Comparison of ENCODE assay signal across 15 cellular contexts in genomic region chr2:236947294-236947693, GRCh38.
"Had no signal": no experiment of that assay in that cellular context is flagged by ENCODE, and none has a peak within 500 bp of the region (broad histone marks: within the 10 kb centered on the region; RNA-seq: fewer than 3 reads in every experiment).

No MANE protein-coding gene starts in this region.

- H3K27me3 ChIP-seq: gastrocnemius medialis, heart right ventricle, sigmoid colon, tibial artery, upper lobe of right lung had no signal

- H3K9me3 ChIP-seq: gastrocnemius medialis, left ventricle myocardium inferior, sigmoid colon, tibial artery, upper lobe of right lung had no signal

- H3K4me1 ChIP-seq: gastrocnemius medialis, sigmoid colon, tibial artery, upper lobe of right lung had no signal

- DNase-seq: cerebellar nuclear complex; effector memory CD8-positive, alpha-beta T cell; gastrocnemius medialis; heart right ventricle; hypothalamus; left ventricle myocardium inferior; midbrain; naive thymus-derived CD4-positive, alpha-beta T cell; nephron progenitor cell; stimulated activated CD4-positive, alpha-beta T cell treated with anti-CD3 and anti-CD28 coated beads, Interleukin-12 subunit alpha, Interleukin-12 subunit beta, amount 100 ng/mL, for 4 hours; stimulated activated naive CD4-positive, alpha-beta T cell treated with Interleukin-2 at 50 U/mL for 16 hours; tibial artery had no signal

- H3K4me3 ChIP-seq: gastrocnemius medialis, heart right ventricle, left ventricle myocardium inferior, sigmoid colon, skin epidermis, tibial artery, upper lobe of right lung had no signal

- H3K36me3 ChIP-seq: gastrocnemius medialis, heart right ventricle, left ventricle myocardium inferior, sigmoid colon, tibial artery, upper lobe of right lung had no signal

- H3K27ac ChIP-seq: gastrocnemius medialis, heart right ventricle, left ventricle myocardium inferior, sigmoid colon, skin epidermis, tibial artery, upper lobe of right lung had no signal

- ATAC-seq: effector memory CD8-positive, alpha-beta T cell; gastrocnemius medialis; naive thymus-derived CD4-positive, alpha-beta T cell had no signal
